ENCODE assay signal across 9 cellular contexts in the genomic region with DNA sequence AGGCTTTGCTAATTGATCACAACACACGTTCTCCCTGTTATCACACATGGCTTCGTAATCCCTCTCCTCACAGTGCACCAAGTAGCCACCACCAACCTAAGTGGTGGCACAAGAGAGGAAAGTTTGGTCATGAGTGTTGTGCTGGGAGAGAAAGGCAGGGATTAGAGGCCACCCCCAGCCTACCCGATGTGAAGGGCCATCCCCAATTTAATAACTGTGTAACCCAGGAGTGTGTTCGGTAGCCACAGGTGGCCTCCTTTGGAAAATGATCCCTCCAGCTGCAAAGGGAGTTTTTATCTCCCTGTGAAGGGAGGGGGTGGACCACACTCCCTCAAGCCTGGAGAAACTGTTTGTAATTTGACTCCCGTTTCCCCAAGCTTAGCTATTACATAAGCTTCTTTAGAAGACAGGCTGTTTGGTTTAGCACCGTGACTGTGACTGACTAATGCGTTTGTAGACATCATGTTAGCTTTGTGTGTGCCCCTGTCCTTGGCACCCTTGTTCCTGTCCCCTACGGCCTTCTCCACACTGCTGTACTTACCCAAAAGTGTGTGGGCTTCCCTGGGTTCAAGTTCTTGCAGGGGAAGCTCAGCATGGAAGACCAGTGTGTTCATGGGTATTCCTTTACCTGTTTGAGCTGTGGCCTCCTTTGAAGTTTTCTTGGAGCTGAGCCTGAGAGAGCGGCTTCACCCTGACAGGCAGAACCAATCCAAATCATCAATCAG. TPM values are rescaled to one million over a fixed set of nuclear protein-coding genes. Genes with fewer than 3 reads are reported as not detected.
A peak's percentile ranks its signal among the peaks of the same experiment; 100 is the strongest.
DNase-seq lines count a peak whose midpoint lies in the region; ATAC-seq and TF ChIP-seq lines count a peak whose summit lies in the region.
"Had no signal": no experiment of that assay in that cellular context is flagged by ENCODE, and none has a peak within 500 bp of the region (broad histone marks: within the 10 kb centered on the region; RNA-seq: fewer than 3 reads in every experiment).

No MANE protein-coding gene starts in this region.

- peak overlapping the region; percentile 48 for H3K27ac Mint-ChIP-seq in activated T-helper 1 cell treated with anti-CD3 and anti-CD28 coated beads, Interleukin-12 subunit alpha, Interleukin-12 subunit beta, Interleukin-2, Interleukin-4 antibody, amounts not matched to agents 30 ng/mL and 10 ng/mL and 1 ng/mL, durations not matched to agents 14 hours and 24 hours and 36 hours
- H3K27ac Mint-ChIP-seq in naive thymus-derived CD8-positive, alpha-beta T cell: peak overlapping the region; percentile 36 to 86 (median 68)

- no peaks in the 10 kb centered on the region for H3K27me3 Mint-ChIP-seq in activated T-helper 1 cell treated with anti-CD3 and anti-CD28 coated beads, Interleukin-12 subunit alpha, Interleukin-12 subunit beta, Interleukin-2, Interleukin-4 antibody, amounts not matched to agents 30 ng/mL and 10 ng/mL and 1 ng/mL, durations not matched to agents 14 hours and 24 hours and 36 hours (ENCODE audit: insufficient read depth)
- no peaks in the 10 kb centered on the region for H3K27me3 Mint-ChIP-seq in naive thymus-derived CD8-positive, alpha-beta T cell

- H3K9me3 ChIP-seq in BE2C: no peaks in the 10 kb centered on the region
- H3K9me3 ChIP-seq in effector memory CD4-positive, alpha-beta T cell (ENCODE audit: control insufficient read depth, low read length): peaks cover 2% of the 10 kb centered on the region
- H3K9me3 ChIP-seq: gastrocnemius medialis had no signal

- intact Hi-C loops in activated T-helper 1 cell treated with anti-CD3 and anti-CD28 coated beads, Interleukin-12 subunit alpha, Interleukin-12 subunit beta, Interleukin-2, Interleukin-4 antibody, amounts not matched to agents 30 ng/mL and 10 ng/mL and 1 ng/mL, durations not matched to agents 14 hours and 24 hours and 36 hours (cut with micrococcal nuclease): no loop called here

- no peak for ATAC-seq in naive thymus-derived CD8-positive, alpha-beta T cell
- ATAC-seq in GM21825 (IDR thresholded peaks at IDR 0.05; ENCODE audit: unreplicated experiment): no peak

- H3K9me3 Mint-ChIP-seq in activated T-helper 1 cell treated with anti-CD3 and anti-CD28 coated beads, Interleukin-12 subunit alpha, Interleukin-12 subunit beta, Interleukin-2, Interleukin-4 antibody, amounts not matched to agents 30 ng/mL and 10 ng/mL and 1 ng/mL, durations not matched to agents 14 hours and 24 hours and 36 hours: peaks cover 2% of the 10 kb centered on the region
- peaks cover 0 to 9% (median 7%) of the 10 kb centered on the region in 9 donors for H3K9me3 Mint-ChIP-seq in naive thymus-derived CD8-positive, alpha-beta T cell

- TF ChIP-seq CTCF in BE2C (IDR thresholded peaks at IDR 0.05; ENCODE audit: low read depth, low read length): no peak

- no peak overlapping the region for H3K4me3 ChIP-seq in BE2C (ENCODE audit: low read depth, low read length)
- H3K4me3 ChIP-seq in effector memory CD4-positive, alpha-beta T cell (ENCODE audit: insufficient read depth, low read depth, low read length, poor library complexity, severe bottlenecking): no peak overlapping the region
- H3K4me3 ChIP-seq: gastrocnemius medialis had no signal

- H3K36me3 ChIP-seq in BE2C: peaks cover 59% of the 10 kb centered on the region
- H3K36me3 ChIP-seq in effector memory CD4-positive, alpha-beta T cell (ENCODE audit: control insufficient read depth, insufficient read depth, low read length): peaks cover 4% of the 10 kb centered on the region
- H3K36me3 ChIP-seq: gastrocnemius medialis had no signal

- POLR2A ChIA-PET in naive thymus-derived CD8-positive, alpha-beta T cell (lab: Charles Lee): interaction anchor here (2.9 kb wide), 1 partner anchor 20 kb away, joined by 14 read pairs; a partner anchor contains a TSS

- no peak overlapping the region for H3K27ac ChIP-seq in effector memory CD4-positive, alpha-beta T cell (ENCODE audit: insufficient read depth, low read length, poor library complexity, severe bottlenecking)

- H3K4me1 ChIP-seq in BE2C: peaks cover 9% of the 10 kb centered on the region; the same call in 1 of the 2 replicates
- H3K4me1 ChIP-seq in effector memory CD4-positive, alpha-beta T cell (ENCODE audit: control insufficient read depth, insufficient read depth, low read length, poor library complexity, severe bottlenecking): peaks cover 16% of the 10 kb centered on the region

- peaks cover 64% of the 10 kb centered on the region for H3K36me3 Mint-ChIP-seq in activated T-helper 1 cell treated with anti-CD3 and anti-CD28 coated beads, Interleukin-12 subunit alpha, Interleukin-12 subunit beta, Interleukin-2, Interleukin-4 antibody, amounts not matched to agents 30 ng/mL and 10 ng/mL and 1 ng/mL, durations not matched to agents 14 hours and 24 hours and 36 hours (ENCODE audit: low read depth)
- peaks cover 7 to 41% (median 23%) of the 10 kb centered on the region in 3 donors for H3K36me3 Mint-ChIP-seq in naive thymus-derived CD8-positive, alpha-beta T cell

- no peaks in the 10 kb centered on the region for H3K27me3 ChIP-seq in BE2C
- no peaks in the 10 kb centered on the region for H3K27me3 ChIP-seq in effector memory CD4-positive, alpha-beta T cell (replicated peaks; ENCODE audit: control insufficient read depth, insufficient read depth, low read length, poor library complexity, severe bottlenecking)

- no peak overlapping the region for H3K4me3 Mint-ChIP-seq in activated T-helper 1 cell treated with anti-CD3 and anti-CD28 coated beads, Interleukin-12 subunit alpha, Interleukin-12 subunit beta, Interleukin-2, Interleukin-4 antibody, amounts not matched to agents 30 ng/mL and 10 ng/mL and 1 ng/mL, durations not matched to agents 14 hours and 24 hours and 36 hours
- no peak overlapping the region for H3K4me3 Mint-ChIP-seq in naive thymus-derived CD8-positive, alpha-beta T cell

- DNase-seq in GM03348 (ENCODE audit: low spot score): peak; percentile 51
- DNase-seq in NCI-H1105 treated with DMSO at 0.1 percent for 48 hours (lab: John Stamatoyannopoulos, UW): peak; percentile 82
- DNase-seq in activated T-helper 1 cell treated with anti-CD3 and anti-CD28 coated beads, Interleukin-12 subunit alpha, Interleukin-12 subunit beta, Interleukin-2, Interleukin-4 antibody, amounts not matched to agents 30 ng/mL and 10 ng/mL and 1 ng/mL, durations not matched to agents 14 hours and 24 hours and 36 hours (ENCODE audit: low spot score): no peak
- DNase-seq in naive thymus-derived CD8-positive, alpha-beta T cell: no peak
- DNase-seq in BE2C: no peak
- DNase-seq in effector memory CD4-positive, alpha-beta T cell: no peak
- no peak for DNase-seq in activated CD4-positive, alpha-beta T cell treated with anti-CD3 and anti-CD28 coated beads for 48 hours
- DNase-seq: gastrocnemius medialis had no signal

- peaks cover 92% of the 10 kb centered on the region for H3K4me1 Mint-ChIP-seq in activated T-helper 1 cell treated with anti-CD3 and anti-CD28 coated beads, Interleukin-12 subunit alpha, Interleukin-12 subunit beta, Interleukin-2, Interleukin-4 antibody, amounts not matched to agents 30 ng/mL and 10 ng/mL and 1 ng/mL, durations not matched to agents 14 hours and 24 hours and 36 hours (ENCODE audit: low read depth)
- peaks cover 35 to 89% (median 70%) of the 10 kb centered on the region in 4 donors for H3K4me1 Mint-ChIP-seq in naive thymus-derived CD8-positive, alpha-beta T cell

RNA-seq across cellular contexts. Expression of a gene that starts 20.6 kb away (rescaled TPM):
- 139 and 143 TPM in 2 replicates for total RNA-seq in activated T-helper 1 cell treated with anti-CD3 and anti-CD28 coated beads, Interleukin-12 subunit alpha, Interleukin-12 subunit beta, Interleukin-2, Interleukin-4 antibody, amounts not matched to agents 30 ng/mL and 10 ng/mL and 1 ng/mL, durations not matched to agents 14 hours and 24 hours and 36 hours
- 10 to 100 TPM; 31.4 to 33.6 TPM for total RNA-seq in naive thymus-derived CD8-positive, alpha-beta T cell
- 10 to 100 TPM in 2 of 3 donors, 1 to 10 TPM in 1; 9.7 to 15.6 (median 13.4) TPM for polyA plus RNA-seq in naive thymus-derived CD8-positive, alpha-beta T cell
- polyA plus RNA-seq in BE2C (2012; ENCODE audit: insufficient read depth, insufficient read length, low read depth): 53.6 TPM

Comparison
In these comparisons a context has a peak if more than half of its experiments do, and no peak if none do; other contexts are left out.
1. DNase-seq: peak in GM03348 (single experiment) and NCI-H1105 treated with DMSO at 0.1 percent for 48 hours (single experiment); none in activated T-helper 1 cell treated with anti-CD3 and anti-CD28 coated beads, Interleukin-12 subunit alpha, Interleukin-12 subunit beta, Interleukin-2, Interleukin-4 antibody, amounts not matched to agents 30 ng/mL and 10 ng/mL and 1 ng/mL, durations not matched to agents 14 hours and 24 hours and 36 hours (single experiment), naive thymus-derived CD8-positive, alpha-beta T cell (0 of 10), BE2C (single experiment), effector memory CD4-positive, alpha-beta T cell (0 of 3) and activated CD4-positive, alpha-beta T cell treated with anti-CD3 and anti-CD28 coated beads for 48 hours (single experiment).